ENCODE assay signal across 10 cellular contexts in the genomic region with DNA sequence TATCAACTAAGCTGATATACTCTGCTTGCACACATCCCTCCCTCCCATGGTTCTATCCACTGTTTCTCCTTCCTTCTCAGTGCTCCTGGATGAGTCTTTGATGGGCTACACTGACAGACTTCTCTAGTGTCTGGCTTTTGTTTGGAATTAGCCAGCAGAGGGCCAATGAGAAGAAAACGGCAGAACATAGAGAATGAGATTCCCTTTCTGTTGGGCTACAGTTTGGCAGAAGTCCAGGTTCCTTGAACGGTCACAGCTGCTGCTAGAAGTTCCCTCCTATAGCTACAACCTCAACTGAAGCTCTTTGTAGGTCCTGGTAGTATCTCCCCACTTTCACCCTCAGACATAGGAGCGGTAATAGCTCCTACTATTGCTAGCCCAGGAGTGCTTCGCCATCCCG.
DNase-seq lines count a peak whose midpoint lies in the region; ATAC-seq and TF ChIP-seq lines count a peak whose summit lies in the region.
"Had no signal": no experiment of that assay in that cellular context is flagged by ENCODE, and none has a peak within 500 bp of the region (broad histone marks: within the 10 kb centered on the region; RNA-seq: fewer than 3 reads in every experiment).

No MANE protein-coding gene starts in this region.

- H3K4me3 ChIP-seq in AG10803 (ENCODE audit: low read length): no peak overlapping the region

- TF ChIP-seq CTCF in AG10803 (conservative IDR thresholded peaks at IDR 0.05; ENCODE audit: low read length): no peak

- peak; percentile 37 to 44 for ATAC-seq in left cardiac atrium
- no peak for ATAC-seq in activated T-cell treated with anti-CD3 and anti-CD28 coated beads, Interleukin-2, amount 50 U/mL, for 4 hours

- intact Hi-C loops in left cardiac atrium (cut with DNase I): no loop called here

- H3K27me3 Mint-ChIP-seq in activated T-cell treated with anti-CD3 and anti-CD28 coated beads, Interleukin-2, amount 50 U/mL, for 4 hours (ENCODE audit: low read depth): no peaks in the 10 kb centered on the region

- H3K9me3 Mint-ChIP-seq in activated T-cell treated with anti-CD3 and anti-CD28 coated beads, Interleukin-2, amount 50 U/mL, for 4 hours: no peaks in the 10 kb centered on the region

- H3K4me3 Mint-ChIP-seq in activated T-cell treated with anti-CD3 and anti-CD28 coated beads, Interleukin-2, amount 50 U/mL, for 4 hours: no peak overlapping the region
- H3K4me3 Mint-ChIP-seq: CD4-positive, alpha-beta memory T cell had no signal

- in situ Hi-C loops in SK-MEL-5 (cut with HindIII; ENCODE audit: low pct_unique_long_range_greater_than_20kb, low sequenced_read_pairs): no loop called here

- H3K4me1 Mint-ChIP-seq in activated T-cell treated with anti-CD3 and anti-CD28 coated beads, Interleukin-2, amount 50 U/mL, for 4 hours (ENCODE audit: low read depth): peaks cover 11% of the 10 kb centered on the region

- DNase-seq in AG10803 (ENCODE audit: low read depth) (peak; percentile 4), LHCN-M2 (ENCODE audit: low read depth) (peak; percentile 40), SK-MEL-5 (ENCODE audit: low read depth, low spot score) (peak; percentile 61), left cardiac atrium (no peak), T-helper 9 cell (no peak), germinal center (ENCODE audit: low spot score) (no peak)
- no peak for DNase-seq in activated T-cell treated with anti-CD3 and anti-CD28 coated beads, Interleukin-2, amount 50 U/mL, for 4 hours
- no peak for DNase-seq in activated CD4-positive, alpha-beta T cell treated with anti-CD3 and anti-CD28 coated beads, Interleukin-2, amount 50 U/mL, for 48 hours
- DNase-seq: CD4-positive, alpha-beta memory T cell; MM.1S had no signal

- H3K36me3 Mint-ChIP-seq in activated T-cell treated with anti-CD3 and anti-CD28 coated beads, Interleukin-2, amount 50 U/mL, for 4 hours (ENCODE audit: insufficient read depth): no peaks in the 10 kb centered on the region
- H3K36me3 Mint-ChIP-seq: CD4-positive, alpha-beta memory T cell had no signal

Comparison
In these comparisons a context has a peak if more than half of its experiments do, and no peak if none do; other contexts are left out.
1. DNase-seq: peak in AG10803 (single experiment), LHCN-M2 (single experiment) and SK-MEL-5 (single experiment); none in left cardiac atrium (single experiment), activated T-cell treated with anti-CD3 and anti-CD28 coated beads, Interleukin-2, amount 50 U/mL, for 4 hours (single experiment), activated CD4-positive, alpha-beta T cell treated with anti-CD3 and anti-CD28 coated beads, Interleukin-2, amount 50 U/mL, for 48 hours (0 of 2), T-helper 9 cell (single experiment) and germinal center (single experiment).
2. ATAC-seq: peak in left cardiac atrium (2 of 2); none in activated T-cell treated with anti-CD3 and anti-CD28 coated beads, Interleukin-2, amount 50 U/mL, for 4 hours (0 of 2).